In genomic region chr20:45032276-45032675, GRCh38 we compare ENCODE assay signal across 21 cellular contexts.
DNase-seq lines count a peak whose midpoint lies in the region; ATAC-seq and TF ChIP-seq lines count a peak whose summit lies in the region.
"Had no signal": no experiment of that assay in that cellular context is flagged by ENCODE, and none has a peak within 500 bp of the region (broad histone marks: within the 10 kb centered on the region; RNA-seq: fewer than 3 reads in every experiment).

No MANE protein-coding gene starts in this region.

- H3K27me3 ChIP-seq in Karpas-422 (ENCODE audit: low read length) = no peaks in the 10 kb centered on the region
- H3K27me3 ChIP-seq in naive thymus-derived CD4-positive, alpha-beta T cell (ENCODE audit: control insufficient read depth in 2 of 2, insufficient read depth in 2 of 2, low read length in 2 of 2) = no peaks in the 10 kb centered on the region
- no peaks in the 10 kb centered on the region for H3K27me3 ChIP-seq in GM23248 (replicated peaks; ENCODE audit: insufficient read depth)
- H3K27me3 ChIP-seq: BLaER1 treated with 17β-estradiol and CSF1 and Interleukin-3, amounts not matched to agents 10 nM and 100 nM had no signal

- H3K9me2 ChIP-seq in Karpas-422 (replicated peaks; ENCODE audit: insufficient read depth, low read length) (no peaks in the 10 kb centered on the region), GM23248 (ENCODE audit: insufficient read depth) (no peaks in the 10 kb centered on the region)

- peaks cover 70% of the 10 kb centered on the region for H3K4me1 Mint-ChIP-seq in activated CD8-positive, alpha-beta T cell treated with anti-CD3 and anti-CD28 coated beads for 36 hours (ENCODE audit: low read depth)
- peaks cover 51% of the 10 kb centered on the region for H3K4me1 Mint-ChIP-seq in activated CD8-positive, alpha-beta T cell treated with anti-CD3 and anti-CD28 coated beads, Interleukin-2, amount 10 ng/mL, durations not matched to agents 7 days and 5 days (ENCODE audit: low read depth)
- peaks cover 60% of the 10 kb centered on the region for H3K4me1 Mint-ChIP-seq in activated T-helper 17 cell treated with anti-CD3 and anti-CD28 coated beads, Interleukin-2, amount 50 U/mL, for 72 hours
- H3K4me1 Mint-ChIP-seq in naive thymus-derived CD4-positive, alpha-beta T cell = peaks cover 53 to 99% (median 81%) of the 10 kb centered on the region in 7 donors

- H3K4me3 ChIP-seq in Karpas-422 (ENCODE audit: low read length) = no peak overlapping the region
- H3K4me3 ChIP-seq in naive thymus-derived CD4-positive, alpha-beta T cell (ENCODE audit: low read length) = no peak overlapping the region
- no peak overlapping the region for H3K4me3 ChIP-seq in GM23248
- H3K4me3 ChIP-seq: BLaER1 treated with 17β-estradiol and CSF1 and Interleukin-3, amounts not matched to agents 10 nM and 100 nM; K562; thoracic aorta had no signal

- H3K4me1 ChIP-seq in Karpas-422 (ENCODE audit: low read length) (peaks cover 65% of the 10 kb centered on the region), GM23248 (ENCODE audit: insufficient read depth) (peaks cover 16% of the 10 kb centered on the region)
- peaks cover 43 to 61% of the 10 kb centered on the region in 2 donors for H3K4me1 ChIP-seq in naive thymus-derived CD4-positive, alpha-beta T cell (ENCODE audit: control insufficient read depth in 2 of 2, insufficient read depth in 2 of 2, low read length in 2 of 2)

- H3K36me3 Mint-ChIP-seq in activated CD8-positive, alpha-beta T cell treated with anti-CD3 and anti-CD28 coated beads for 36 hours (ENCODE audit: low read depth) = peaks cover 63% of the 10 kb centered on the region
- H3K36me3 Mint-ChIP-seq in activated CD8-positive, alpha-beta T cell treated with anti-CD3 and anti-CD28 coated beads, Interleukin-2, amount 10 ng/mL, durations not matched to agents 7 days and 5 days (ENCODE audit: low read depth) = peaks cover 56% of the 10 kb centered on the region
- H3K36me3 Mint-ChIP-seq in activated T-helper 17 cell treated with anti-CD3 and anti-CD28 coated beads, Interleukin-2, amount 50 U/mL, for 72 hours (ENCODE audit: low read depth) = peaks cover 97% of the 10 kb centered on the region
- peaks cover 11 to 45% (median 27%) of the 10 kb centered on the region in 5 donors for H3K36me3 Mint-ChIP-seq in naive thymus-derived CD4-positive, alpha-beta T cell

- no peaks in the 10 kb centered on the region for H3K9me3 Mint-ChIP-seq in activated CD8-positive, alpha-beta T cell treated with anti-CD3 and anti-CD28 coated beads for 36 hours
- H3K9me3 Mint-ChIP-seq in activated CD8-positive, alpha-beta T cell treated with anti-CD3 and anti-CD28 coated beads, Interleukin-2, amount 10 ng/mL, durations not matched to agents 7 days and 5 days (ENCODE audit: insufficient read depth) = no peaks in the 10 kb centered on the region
- H3K9me3 Mint-ChIP-seq in activated T-helper 17 cell treated with anti-CD3 and anti-CD28 coated beads, Interleukin-2, amount 50 U/mL, for 72 hours = no peaks in the 10 kb centered on the region
- H3K9me3 Mint-ChIP-seq in naive thymus-derived CD4-positive, alpha-beta T cell = no peaks in the 10 kb centered on the region
- H3K9me3 Mint-ChIP-seq: activated naive CD4-positive, alpha-beta T cell treated with anti-CD3 and anti-CD28 coated beads for 36 hours had no signal

- 93 to 100% methylated on average over 2 of the region's 2 CpGs for WGBS in GM23248 (ENCODE audit: low coverage in 1 of 2, low lambda C conversion rate in 2 of 2, missing lambda C conversion rate in 2 of 2), 2 experiments

- POLR2A ChIA-PET in activated CD8-positive, alpha-beta T cell treated with anti-CD3 and anti-CD28 coated beads for 36 hours (lab: Charles Lee) = no interaction called here
- POLR2A ChIA-PET in activated CD8-positive, alpha-beta T cell treated with anti-CD3 and anti-CD28 coated beads, Interleukin-2, amount 10 ng/mL, durations not matched to agents 7 days and 5 days (lab: Charles Lee) = no interaction called here
- POLR2A ChIA-PET in naive thymus-derived CD4-positive, alpha-beta T cell (lab: Charles Lee) = no interaction called here

- CTCF ChIA-PET in activated CD8-positive, alpha-beta T cell treated with anti-CD3 and anti-CD28 coated beads for 36 hours (lab: Charles Lee) = interaction anchor here (0.5 to 1.3 kb wide), 2 partner anchors 12 kb away, joined by 3 to 6 read pairs; no protein-coding TSS in a partner anchor
- CTCF ChIA-PET in activated CD8-positive, alpha-beta T cell treated with anti-CD3 and anti-CD28 coated beads, Interleukin-2, amount 10 ng/mL, durations not matched to agents 7 days and 5 days (lab: Charles Lee) = interaction anchor here (1.5 to 5.1 kb wide), 2 partner anchors 13 to 80 kb away, joined by 3 to 22 read pairs; no protein-coding TSS in a partner anchor
- CTCF ChIA-PET in naive thymus-derived CD4-positive, alpha-beta T cell (lab: Charles Lee) = no interaction called here

- peak overlapping the region; percentile 34 for H3K4me2 ChIP-seq in Karpas-422 (ENCODE audit: low read depth, low read length, poor library complexity, severe bottlenecking)
- no peak overlapping the region for H3K4me2 ChIP-seq in GM23248 (ENCODE audit: unreplicated experiment)
- H3K4me2 ChIP-seq: BLaER1 treated with 17β-estradiol and CSF1 and Interleukin-3, amounts not matched to agents 10 nM and 100 nM had no signal

- H4K20me1 ChIP-seq in Karpas-422 (ENCODE audit: insufficient read depth, low read depth, low read length) (no peaks in the 10 kb centered on the region), GM23248 (ENCODE audit: insufficient read depth) (no peaks in the 10 kb centered on the region)

- DNase-seq in activated CD8-positive, alpha-beta T cell treated with anti-CD3 and anti-CD28 coated beads for 36 hours = no peak
- DNase-seq in activated CD8-positive, alpha-beta T cell treated with anti-CD3 and anti-CD28 coated beads, Interleukin-2, amount 10 ng/mL, durations not matched to agents 7 days and 5 days = no peak
- DNase-seq in Karpas-422 (no peak), GM23248 (no peak), GM20000 (ENCODE audit: low spot score) (no peak)
- DNase-seq in naive thymus-derived CD4-positive, alpha-beta T cell = no peak
- DNase-seq: activated CD4-positive, alpha-beta T cell treated with anti-CD3 and anti-CD28 coated beads, Interleukin-2, amount 50 U/mL, for 1 hour; activated naive CD4-positive, alpha-beta T cell treated with anti-CD3 and anti-CD28 coated beads for 36 hours; activated T-cell treated with anti-CD3 and anti-CD28 coated beads for 4 hours; effector CD8-positive, alpha-beta T cell; left cardiac atrium; mesendoderm; MV-4-11; NCI-H774; posterior cingulate gyrus; SIG-M5 had no signal

- H3K79me2 ChIP-seq in Karpas-422 (ENCODE audit: low read length) = peaks cover 89% of the 10 kb centered on the region
- H3K79me2 ChIP-seq in GM23248 (ENCODE audit: insufficient read depth) = peaks cover 38% of the 10 kb centered on the region

- in situ Hi-C loops in GM23248 (cut with MboI) = loop anchor here (25.0 kb wide), 2 partner anchors 255 to 405 kb away; no protein-coding TSS in a partner anchor

- no peak for TF ChIP-seq CTCF in activated CD8-positive, alpha-beta T cell treated with anti-CD3 and anti-CD28 coated beads for 36 hours (IDR thresholded peaks at IDR 0.05)
- no peak for TF ChIP-seq CTCF in GM20000 (IDR thresholded peaks at IDR 0.05; ENCODE audit: extremely low read depth, missing control alignments)

- H3K27ac ChIP-seq in Karpas-422 (ENCODE audit: low read length) (peak overlapping the region; percentile 80), GM23248 (no peak overlapping the region)
- H3K27ac ChIP-seq in naive thymus-derived CD4-positive, alpha-beta T cell (ENCODE audit: low read depth, low read length) = no peak overlapping the region
- H3K27ac ChIP-seq: BLaER1 treated with 17β-estradiol and CSF1 and Interleukin-3, amounts not matched to agents 10 nM and 100 nM; thoracic aorta had no signal

- peak overlapping the region; percentile 71 for H3K27ac Mint-ChIP-seq in activated CD8-positive, alpha-beta T cell treated with anti-CD3 and anti-CD28 coated beads for 36 hours
- no peak overlapping the region for H3K27ac Mint-ChIP-seq in activated CD8-positive, alpha-beta T cell treated with anti-CD3 and anti-CD28 coated beads, Interleukin-2, amount 10 ng/mL, durations not matched to agents 7 days and 5 days
- peak overlapping the region; percentile 23 for H3K27ac Mint-ChIP-seq in activated T-helper 17 cell treated with anti-CD3 and anti-CD28 coated beads, Interleukin-2, amount 50 U/mL, for 72 hours
- peak overlapping the region in 8 of 9 donors; percentile 11 to 83 (median 63) for H3K27ac Mint-ChIP-seq in naive thymus-derived CD4-positive, alpha-beta T cell

- H2AFZ ChIP-seq in Karpas-422 (ENCODE audit: low read length) (no peak overlapping the region), GM23248 (no peak overlapping the region)

- intact Hi-C loops in activated CD8-positive, alpha-beta T cell treated with anti-CD3 and anti-CD28 coated beads for 36 hours (cut with micrococcal nuclease) = no loop called here
- intact Hi-C loops in naive thymus-derived CD4-positive, alpha-beta T cell (cut with micrococcal nuclease) = no loop called here

- no peak for ATAC-seq in activated CD8-positive, alpha-beta T cell treated with anti-CD3 and anti-CD28 coated beads for 36 hours
- ATAC-seq in activated CD8-positive, alpha-beta T cell treated with anti-CD3 and anti-CD28 coated beads, Interleukin-2, amount 10 ng/mL, durations not matched to agents 7 days and 5 days = no peak
- no peak for ATAC-seq in activated T-helper 17 cell treated with anti-CD3 and anti-CD28 coated beads, Interleukin-2, amount 50 U/mL, for 72 hours (replicated peaks)
- no peak for ATAC-seq in naive thymus-derived CD4-positive, alpha-beta T cell
- ATAC-seq in GM19351 (IDR thresholded peaks at IDR 0.05; ENCODE audit: unreplicated experiment) = no peak
- ATAC-seq: K562, left cardiac atrium had no signal

- no peak overlapping the region for H3K9ac ChIP-seq in Karpas-422 (ENCODE audit: low read length)
- no peak overlapping the region for H3K9ac ChIP-seq in GM23248
- H3K9ac ChIP-seq: BLaER1 treated with 17β-estradiol and CSF1 and Interleukin-3, amounts not matched to agents 10 nM and 100 nM had no signal

- no peaks in the 10 kb centered on the region for H3K9me3 ChIP-seq in Karpas-422 (ENCODE audit: low read length)
- no peaks in the 10 kb centered on the region for H3K9me3 ChIP-seq in naive thymus-derived CD4-positive, alpha-beta T cell (ENCODE audit: control insufficient read depth in 2 of 3, low read length in 3 of 3)
- H3K9me3 ChIP-seq in GM23248 (ENCODE audit: low read depth) = no peaks in the 10 kb centered on the region
- H3K9me3 ChIP-seq: thoracic aorta had no signal

- H3K36me3 ChIP-seq in Karpas-422 (ENCODE audit: insufficient read depth, low read length) (peaks cover 48% of the 10 kb centered on the region), GM23248 (ENCODE audit: low read depth) (no peaks in the 10 kb centered on the region)
- peaks cover 5 to 44% (median 6%) of the 10 kb centered on the region in 3 experiments for H3K36me3 ChIP-seq in naive thymus-derived CD4-positive, alpha-beta T cell (ENCODE audit: control insufficient read depth in 2 of 3, insufficient read depth in 3 of 3, low read length in 3 of 3)
- H3K36me3 ChIP-seq: thoracic aorta had no signal

- H3K27me3 Mint-ChIP-seq in activated CD8-positive, alpha-beta T cell treated with anti-CD3 and anti-CD28 coated beads for 36 hours = no peaks in the 10 kb centered on the region
- no peaks in the 10 kb centered on the region for H3K27me3 Mint-ChIP-seq in activated CD8-positive, alpha-beta T cell treated with anti-CD3 and anti-CD28 coated beads, Interleukin-2, amount 10 ng/mL, durations not matched to agents 7 days and 5 days (ENCODE audit: low read depth)
- no peaks in the 10 kb centered on the region for H3K27me3 Mint-ChIP-seq in activated T-helper 17 cell treated with anti-CD3 and anti-CD28 coated beads, Interleukin-2, amount 50 U/mL, for 72 hours
- no peaks in the 10 kb centered on the region for H3K27me3 Mint-ChIP-seq in naive thymus-derived CD4-positive, alpha-beta T cell

- no peak overlapping the region for H3K4me3 Mint-ChIP-seq in activated CD8-positive, alpha-beta T cell treated with anti-CD3 and anti-CD28 coated beads for 36 hours
- no peak overlapping the region for H3K4me3 Mint-ChIP-seq in activated CD8-positive, alpha-beta T cell treated with anti-CD3 and anti-CD28 coated beads, Interleukin-2, amount 10 ng/mL, durations not matched to agents 7 days and 5 days
- H3K4me3 Mint-ChIP-seq in activated T-helper 17 cell treated with anti-CD3 and anti-CD28 coated beads, Interleukin-2, amount 50 U/mL, for 72 hours = no peak overlapping the region
- H3K4me3 Mint-ChIP-seq in naive thymus-derived CD4-positive, alpha-beta T cell = peak overlapping the region in 6 of 10 donors; percentile 6 to 54 (median 32)
- H3K4me3 Mint-ChIP-seq: activated naive CD4-positive, alpha-beta T cell treated with anti-CD3 and anti-CD28 coated beads for 36 hours had no signal

- peaks cover 17% of the 10 kb centered on the region; the same call in 1 of the 2 replicates for H3F3A ChIP-seq in GM23248 (ENCODE audit: insufficient read depth)

Comparison
In these comparisons a context has a peak if more than half of its experiments do, and no peak if none do; other contexts are left out.
1. H3K4me3 Mint-ChIP-seq: peak in naive thymus-derived CD4-positive, alpha-beta T cell (6 of 10); none in activated CD8-positive, alpha-beta T cell treated with anti-CD3 and anti-CD28 coated beads for 36 hours (single experiment), activated CD8-positive, alpha-beta T cell treated with anti-CD3 and anti-CD28 coated beads, Interleukin-2, amount 10 ng/mL, durations not matched to agents 7 days and 5 days (single experiment) and activated T-helper 17 cell treated with anti-CD3 and anti-CD28 coated beads, Interleukin-2, amount 50 U/mL, for 72 hours (single experiment).